ENCODE assay signal across 8 cellular contexts in genomic region chr18:48161201-48161910, GRCh38.
DNase-seq lines count a peak whose midpoint lies in the region; ATAC-seq and TF ChIP-seq lines count a peak whose summit lies in the region.

No MANE protein-coding gene starts in this region.

- H3K27ac ChIP-seq in body of pancreas = peak overlapping the region; percentile 79 to 88 (median 84)
- H3K27ac ChIP-seq in iPS DF 6.9 (ENCODE audit: low read length) = no peak overlapping the region
- H3K27ac ChIP-seq in sigmoid colon = peak overlapping the region; percentile 77 to 89 (median 84)

- ATAC-seq in body of pancreas = peak; percentile 90

- H3K27me3 ChIP-seq in H7 (ENCODE audit: control insufficient read depth, insufficient read depth, low read length) (peaks cover 28% of the 10 kb centered on the region), body of pancreas (no peaks in the 10 kb centered on the region), iPS DF 6.9 (ENCODE audit: control insufficient read depth, insufficient read depth, low read length) (peaks cover 19% of the 10 kb centered on the region; the same call in 1 of the 2 replicates), sigmoid colon (no peaks in the 10 kb centered on the region)

- H3K4me1 ChIP-seq in body of pancreas = peaks cover 32% of the 10 kb centered on the region
- H3K4me1 ChIP-seq in iPS DF 6.9 (ENCODE audit: control insufficient read depth, insufficient read depth, low read length) = no peaks in the 10 kb centered on the region
- H3K4me1 ChIP-seq in sigmoid colon = peaks cover 0 to 19% (median 9%) of the 10 kb centered on the region in 4 donors

- 2 to 4% methylated on average over 27 to 36 of the region's 53 CpGs for WGBS in body of pancreas, 2 donors
- no CpG with 5 or more reads among the region's 53 CpGs for WGBS in iPS DF 6.9 (ENCODE audit: insufficient coverage, insufficient read length)
- WGBS in sigmoid colon, 2 donors = 2 to 5% methylated on average over 53 of the region's 53 CpGs

- no peaks in the 10 kb centered on the region for H3K9me3 ChIP-seq in body of pancreas
- H3K9me3 ChIP-seq in iPS DF 6.9 (ENCODE audit: control insufficient read depth, insufficient read depth, low read length) = no peaks in the 10 kb centered on the region
- no peaks in the 10 kb centered on the region for H3K9me3 ChIP-seq in sigmoid colon

- H3K36me3 ChIP-seq in H7 (replicated peaks; ENCODE audit: control insufficient read depth, insufficient read depth, low read length) (no peaks in the 10 kb centered on the region), body of pancreas (replicated peaks in 1 of 2; ENCODE audit: insufficient read depth in 1 of 2, low read depth in 2 of 2) (no peaks in the 10 kb centered on the region), iPS DF 6.9 (ENCODE audit: control insufficient read depth, insufficient read depth, low read length) (no peaks in the 10 kb centered on the region), sigmoid colon (no peaks in the 10 kb centered on the region)

- peak; percentile 95 for DNase-seq in DMS53 (lab: John Stamatoyannopoulos, UW)
- DNase-seq in H7 = peak; percentile 98
- peak; percentile 40 for DNase-seq in MV-4-11 (lab: John Stamatoyannopoulos, UW)
- DNase-seq in UCSD-AML1 (lab: John Stamatoyannopoulos, UW; ENCODE audit: unreplicated experiment) = peak; percentile 80
- DNase-seq in body of pancreas = peak; percentile 79 to 86 (median 84)
- DNase-seq in iPS DF 6.9 (ENCODE audit: low read depth, low spot score) = no peak
- DNase-seq in sigmoid colon = peak; percentile 91
- DNase-seq in NCI-H774 (lab: John Stamatoyannopoulos, UW) = no peak

- TF ChIP-seq CTCF in body of pancreas (IDR thresholded peaks at IDR 0.05) (no peak), sigmoid colon (IDR thresholded peaks at IDR 0.05) (no peak)

- intact Hi-C loops in body of pancreas (cut with DNase I) (no loop called here), sigmoid colon (cut with DNase I) (loop anchor here (2.0 to 5.0 kb wide), 3 partner anchors 229 to 376 kb away; partner anchors contain the start of genes CTIF and SMAD2)

- H3K4me3 ChIP-seq in H7 (ENCODE audit: insufficient read depth, low read depth, low read length) (peak overlapping the region; percentile 66), body of pancreas (peak overlapping the region; percentile 42 to 48), iPS DF 6.9 (ENCODE audit: low read length) (peak overlapping the region; percentile 58; the same call in 1 of the 2 replicates), sigmoid colon (peak overlapping the region; percentile 36 to 87 (median 70))

- no peak for TF ChIP-seq EP300 in sigmoid colon (IDR thresholded peaks at IDR 0.05)

- peak in 2 of 3 donors; percentile 72 to 76 for TF ChIP-seq POLR2A in body of pancreas (IDR thresholded peaks at IDR 0.05)
- peak in 1 of 2 donors; percentile 13 for TF ChIP-seq POLR2A in sigmoid colon (IDR thresholded peaks at IDR 0.05)

Comparison
In these comparisons a context has a peak if more than half of its experiments do, and no peak if none do; other contexts are left out.
1. DNase-seq: peak in DMS53 (single experiment), H7 (single experiment), MV-4-11 (single experiment), UCSD-AML1 (single experiment), body of pancreas (4 of 4) and sigmoid colon (single experiment); none in iPS DF 6.9 (single experiment) and NCI-H774 (single experiment).
2. Peak in every context shown above with its lines, with median percentiles within 50 percentile points of each other: H3K4me3 ChIP-seq.